13 cellular contexts compared by ENCODE assay signal in the genomic region with DNA sequence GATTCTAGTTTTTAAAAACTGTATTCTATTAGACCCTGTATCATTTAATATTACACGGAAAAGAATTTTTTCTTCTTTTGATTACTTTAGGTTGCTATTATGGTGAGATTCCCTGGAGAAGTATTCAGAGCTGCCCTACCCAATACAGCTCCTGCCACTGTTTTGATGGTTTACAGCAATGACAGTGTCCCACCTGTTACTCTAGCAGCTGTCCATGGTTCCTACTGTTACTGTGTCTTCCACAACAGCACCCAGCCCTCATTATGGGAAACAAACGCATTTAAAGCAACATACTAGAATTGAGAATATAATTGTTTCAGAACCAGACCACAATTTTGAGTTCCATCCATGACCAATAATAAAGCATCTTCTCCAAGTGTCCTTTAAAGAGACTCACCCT.
"Had no signal": no experiment of that assay in that cellular context is flagged by ENCODE, and none has a peak within 500 bp of the region (broad histone marks: within the 10 kb centered on the region; RNA-seq: fewer than 3 reads in every experiment).

No MANE protein-coding gene starts in this region.

- H3K9me3 ChIP-seq: gastroesophageal sphincter, lower lobe of right lung, spleen, tibial artery had no signal

- H3K27ac ChIP-seq: gastroesophageal sphincter, lower lobe of right lung, spleen, tibial artery had no signal

- H3K4me3 ChIP-seq: gastroesophageal sphincter, lower lobe of right lung, spleen, tibial artery had no signal

- H3K27me3 ChIP-seq: gastroesophageal sphincter, spleen, tibial artery had no signal

- DNase-seq: activated CD4-positive, alpha-beta T cell treated with anti-CD3 and anti-CD28 coated beads, Interleukin-2, amount 50 U/mL, for 4 hours; activated effector memory CD4-positive, alpha-beta T cell treated with anti-CD3 and anti-CD28 coated beads, Interleukin-2, amount 50 U/mL, for 16 hours; activated T-cell treated with anti-CD3 and anti-CD28 coated beads, Interleukin-2, amount 50 U/mL, for 4 hours; amygdala; effector memory CD4-positive, alpha-beta T cell; lower lobe of right lung; midbrain; naive thymus-derived CD4-positive, alpha-beta T cell; right cardiac atrium; spleen; stimulated activated CD4-positive, alpha-beta T cell treated with anti-CD3 and anti-CD28 coated beads, Interleukin-1b, Interleukin-23, amount 100 ng/mL, for 48 hours; tibial artery had no signal

- H3K36me3 ChIP-seq: gastroesophageal sphincter, lower lobe of right lung, spleen, tibial artery had no signal
